In the genomic region with DNA sequence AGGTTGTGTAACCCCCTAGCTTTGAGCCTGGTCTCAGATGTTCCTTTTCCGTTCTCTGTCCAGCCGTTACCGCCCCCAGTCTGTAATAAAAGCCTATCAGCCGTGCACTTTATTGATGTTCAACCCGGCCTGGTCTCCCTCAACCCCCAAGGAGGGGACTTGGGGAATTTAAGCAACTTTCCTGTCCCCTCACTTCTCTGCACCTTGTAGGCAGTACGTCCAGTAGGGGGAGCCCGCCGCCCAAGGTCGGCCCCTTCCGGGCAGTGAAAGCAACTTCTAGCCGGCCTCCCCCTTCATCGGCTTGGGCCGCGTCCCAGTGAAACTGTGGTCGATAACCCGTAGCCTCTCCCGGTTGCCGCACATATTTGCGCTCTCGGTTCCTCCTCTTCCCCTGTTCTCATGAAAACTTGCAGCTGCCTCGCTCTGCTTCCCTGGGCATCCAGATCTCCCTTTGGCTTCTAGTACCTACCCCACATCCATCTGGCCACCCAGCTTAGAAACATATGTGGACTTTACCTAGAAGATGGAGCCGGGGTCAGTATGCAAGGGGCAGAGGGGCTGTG, we compare ENCODE assay signal across 9 cellular contexts. TPM values are rescaled to one million over a fixed set of nuclear protein-coding genes. Genes with fewer than 3 reads are reported as not detected.
A peak's percentile ranks its signal among the peaks of the same experiment; 100 is the strongest.
DNase-seq lines count a peak whose midpoint lies in the region; ATAC-seq, FAIRE-seq and TF ChIP-seq lines count a peak whose summit lies in the region.
"Had no signal": no experiment of that assay in that cellular context is flagged by ENCODE, and none has a peak within 500 bp of the region (broad histone marks: within the 10 kb centered on the region; RNA-seq: fewer than 3 reads in every experiment).

No MANE protein-coding gene starts in this region.

- H3K27me3 Mint-ChIP-seq in Caco-2 (ENCODE audit: insufficient read depth, unreplicated experiment): no peaks in the 10 kb centered on the region
- H3K27me3 Mint-ChIP-seq in T-helper 17 cell: no peaks in the 10 kb centered on the region

- DNase-seq in Caco-2 (peak; percentile 96 to 99), GOT3 (lab: John Stamatoyannopoulos, UW) (peak; percentile 48), NCI-H146 (lab: John Stamatoyannopoulos, UW) (peak; percentile 82), T-helper 17 cell (peak; percentile 63 to 74 (median 71)), amygdala (lab: John Stamatoyannopoulos, UW) (peak in 53 of 56 donors; percentile 24 to 88 (median 66)), right atrium auricular region (ENCODE audit: low spot score) (peak; percentile 90), putamen (ENCODE audit: low spot score) (peak; percentile 70), urothelium cell line (ENCODE audit: low spot score) (peak; percentile 81)

- H3K9me3 Mint-ChIP-seq in Caco-2 (ENCODE audit: unreplicated experiment): no peaks in the 10 kb centered on the region

- CTCF ChIA-PET in Caco-2 (lab: Charles Lee): interaction anchor here (0.6 to 6.3 kb wide), 20 partner anchors 8 to 211 kb away, joined by 3 to 172 read pairs (median 7); a partner anchor contains a TSS

- POLR2A ChIA-PET in Caco-2 (lab: Charles Lee): interaction anchor here (0.6 to 6.0 kb wide), 6 partner anchors 8 to 156 kb away, joined by 3 to 62 read pairs (median 6); a partner anchor contains a TSS

- H3K4me1 Mint-ChIP-seq in Caco-2 (ENCODE audit: low read depth, unreplicated experiment): peaks cover 28% of the 10 kb centered on the region
- peaks cover 22% of the 10 kb centered on the region for H3K4me1 Mint-ChIP-seq in T-helper 17 cell

- peak overlapping the region; percentile 55 for H3K4me3 Mint-ChIP-seq in Caco-2 (ENCODE audit: unreplicated experiment)
- H3K4me3 Mint-ChIP-seq in T-helper 17 cell: peak overlapping the region; percentile 86

- ATAC-seq in T-helper 17 cell: peak; percentile 73

- H3K4me3 ChIP-seq in Caco-2 (ENCODE audit: low read depth, low read length) (peak overlapping the region; percentile 1; the same call in 1 of the 2 replicates), right atrium auricular region (peak overlapping the region in 1 of 2 donors; percentile 36)

- H3K27ac ChIP-seq in right atrium auricular region: peak overlapping the region; percentile 58 to 66

- H3K27me3 ChIP-seq in Caco-2 (replicated peaks; ENCODE audit: control insufficient read depth, insufficient read depth, low read length) (no peaks in the 10 kb centered on the region), right atrium auricular region (no peaks in the 10 kb centered on the region)

- peaks cover 28% of the 10 kb centered on the region for H3K36me3 ChIP-seq in Caco-2 (ENCODE audit: control insufficient read depth, insufficient read depth, low read length)
- H3K36me3 ChIP-seq in right atrium auricular region: peaks cover 26% of the 10 kb centered on the region

- FAIRE-seq in urothelium cell line (lab: Jason Lieb, UNC): peak; percentile 50
- FAIRE-seq: colon had no signal

- peaks cover 78% of the 10 kb centered on the region for H3K36me3 Mint-ChIP-seq in Caco-2 (ENCODE audit: insufficient read depth, unreplicated experiment)
- peaks cover 5% of the 10 kb centered on the region for H3K36me3 Mint-ChIP-seq in T-helper 17 cell (ENCODE audit: low read depth)

- intact Hi-C loops in Caco-2 (cut with micrococcal nuclease; ENCODE audit: unreplicated experiment): loop anchor here (1.0 to 5.0 kb wide), 6 partner anchors 8 to 69 kb away; a partner anchor contains a TSS

- TF ChIP-seq CTCF in Caco-2 (IDR thresholded peaks at IDR 0.05; ENCODE audit: insufficient read depth in 1 of 2, low read depth in 1 of 2, low read length in 1 of 2, severe bottlenecking in 1 of 2, unreplicated experiment in 1 of 2): peak; percentile 100
- TF ChIP-seq CTCF in right atrium auricular region (IDR thresholded peaks at IDR 0.05): peak; percentile 87 to 91

- H3K9me3 ChIP-seq in Caco-2 (no peaks in the 10 kb centered on the region), T-helper 17 cell (ENCODE audit: control insufficient read depth, low read length, poor library complexity, severe bottlenecking) (no peaks in the 10 kb centered on the region), right atrium auricular region (no peaks in the 10 kb centered on the region)

- H3K27ac Mint-ChIP-seq in Caco-2 (ENCODE audit: unreplicated experiment) (peak overlapping the region; percentile 58), T-helper 17 cell (peak overlapping the region; percentile 32)

- BruUV-seq in Caco-2 (replicated peaks; lab: Mats Ljungman, UMichigan): no TSS peak

- H3K4me1 ChIP-seq in Caco-2: peaks cover 14% of the 10 kb centered on the region
- H3K4me1 ChIP-seq in right atrium auricular region: peaks cover 0 to 35% of the 10 kb centered on the region in 2 donors

RNA-seq across cellular contexts. Expression of a gene that starts 7.9 kb away (rescaled TPM):
- total RNA-seq in Caco-2 (2022) (110 and 118 TPM in 2 replicates), T-helper 17 cell (10 to 100 TPM in 1 of 2 donors, 1 to 10 TPM in 1; 7.1 to 10.5 TPM), right atrium auricular region (10 to 100 TPM; 28.4 to 35.4 TPM)

RNA-seq across cellular contexts. Expression of a gene that starts 8.4 kb away (rescaled TPM):
- total RNA-seq in Caco-2 (2022) (24.3 and 30.5 TPM in 2 replicates), T-helper 17 cell (not detected), right atrium auricular region (1 to 10 TPM; 1.2 to 6.5 TPM)

RNA-seq across cellular contexts. Expression of a gene that starts 21.6 kb away (rescaled TPM):
- total RNA-seq in Caco-2 (2022) (425 and 427 TPM in 2 replicates), T-helper 17 cell (100 to 1,000 TPM; 228 to 231 TPM), right atrium auricular region (10 to 100 TPM; 37.9 to 45.4 TPM)

RNA-seq across cellular contexts. Expression of a gene that starts 53.2 kb away (rescaled TPM):
- 24.8 and 25.2 TPM in 2 replicates for total RNA-seq in Caco-2 (2022)
- total RNA-seq in T-helper 17 cell: 10 to 100 TPM; 28.2 to 33.2 TPM
- total RNA-seq in right atrium auricular region: 10 to 100 TPM; 11.7 to 12.8 TPM
